Comparison of ENCODE assay signal across 19 cellular contexts in the genomic region with DNA sequence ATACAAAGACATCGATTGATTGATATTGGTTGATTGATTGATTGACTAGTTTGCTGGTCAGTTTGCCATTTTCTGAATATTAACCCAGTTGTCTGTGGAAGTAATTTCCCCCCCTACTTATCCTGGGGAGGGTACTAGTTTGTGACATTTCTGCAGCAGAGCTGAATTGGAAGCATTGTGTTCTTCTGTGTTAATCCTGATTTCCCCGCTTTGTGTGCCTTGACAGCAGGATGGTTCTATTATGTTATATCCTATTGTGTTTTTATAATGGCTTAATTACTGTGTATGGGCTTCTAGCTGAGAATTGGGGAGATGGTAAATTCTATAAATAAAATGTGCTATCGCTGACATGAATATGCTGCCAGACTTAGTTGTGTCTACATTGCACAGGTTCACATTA.
DNase-seq lines count a peak whose midpoint lies in the region.
"Had no signal": no experiment of that assay in that cellular context is flagged by ENCODE, and none has a peak within 500 bp of the region (broad histone marks: within the 10 kb centered on the region; RNA-seq: fewer than 3 reads in every experiment).

No MANE protein-coding gene starts in this region.

- no peak overlapping the region for H3K4ac ChIP-seq in neuronal stem cell (ENCODE audit: low read length)

- H3K4me1 ChIP-seq in neuronal stem cell (ENCODE audit: control insufficient read depth in 2 of 2, insufficient read depth in 1 of 2, low read depth in 1 of 2, low read length in 2 of 2): peaks cover 0 to 9% of the 10 kb centered on the region in 2 donors
- H3K4me1 ChIP-seq: BE2C had no signal

- no peaks in the 10 kb centered on the region for H3K36me3 ChIP-seq in neuronal stem cell (replicated peaks in 1 of 2; ENCODE audit: control insufficient read depth in 2 of 2, insufficient read depth in 2 of 2, low read length in 2 of 2)
- H3K36me3 ChIP-seq: BE2C; BLaER1 treated with 17β-estradiol and CSF1 and Interleukin-3, amounts not matched to agents 10 nM and 100 nM had no signal

- no peaks in the 10 kb centered on the region for H3K9me3 ChIP-seq in neuronal stem cell (replicated peaks in 1 of 2; ENCODE audit: control insufficient read depth in 2 of 2, insufficient read depth in 1 of 2, low read depth in 1 of 2, low read length in 2 of 2)
- H3K9me3 ChIP-seq: A549; BE2C; BLaER1 treated with 17β-estradiol and CSF1 and Interleukin-3, amounts not matched to agents 10 nM and 100 nM had no signal

- no peak overlapping the region for H3K18ac ChIP-seq in neuronal stem cell (ENCODE audit: low read length)

- H3K4me2 ChIP-seq in neuronal stem cell (ENCODE audit: insufficient read depth, low read length, poor library complexity, severe bottlenecking): no peak overlapping the region
- H3K4me2 ChIP-seq: A549; BLaER1 treated with 17β-estradiol and CSF1 and Interleukin-3, amounts not matched to agents 10 nM and 100 nM had no signal

- H3K23ac ChIP-seq in neuronal stem cell (ENCODE audit: low read depth, low read length, poor library complexity): no peak overlapping the region

- H3K27ac ChIP-seq in neuronal stem cell (replicated peaks; ENCODE audit: low read length): no peak overlapping the region
- H3K27ac ChIP-seq: A549; BLaER1 treated with 17β-estradiol and CSF1 and Interleukin-3, amounts not matched to agents 10 nM and 100 nM; GM23248 had no signal

- no peak overlapping the region for H2BK15ac ChIP-seq in neuronal stem cell (ENCODE audit: low read length)

- no peak overlapping the region for H2AFZ ChIP-seq in neuronal stem cell (ENCODE audit: low read length)
- H2AFZ ChIP-seq: GM23248 had no signal

- peak; percentile 20 for DNase-seq in COR-L47 (lab: John Stamatoyannopoulos, UW)
- peak; percentile 35 for DNase-seq in NCI-H146 (lab: John Stamatoyannopoulos, UW)
- DNase-seq in neuronal stem cell (ENCODE audit: low spot score): peak; percentile 11
- no peak for DNase-seq in GF-D8 (lab: John Stamatoyannopoulos, UW)
- DNase-seq in islet precursor cell: no peak
- DNase-seq in GM19240 (ENCODE audit: insufficient read length, low spot score): no peak
- DNase-seq: 8988T; ACHN; AML-193; BE2C; Calu3; CD4-positive, alpha-beta T cell; CD8-positive, alpha-beta memory T cell; DMS53; DMS79 treated with DMSO at 0.1 percent for 48 hours; GM23248; H7 had no signal

- no peak overlapping the region for H2BK5ac ChIP-seq in neuronal stem cell (ENCODE audit: low read length)

- no peaks in the 10 kb centered on the region for H3K27me3 ChIP-seq in neuronal stem cell (ENCODE audit: control insufficient read depth in 3 of 3, insufficient read depth in 3 of 3, low read depth in 1 of 3, low read length in 3 of 3)
- H3K27me3 ChIP-seq: BE2C; BLaER1 treated with 17β-estradiol and CSF1 and Interleukin-3, amounts not matched to agents 10 nM and 100 nM had no signal

- no CpG with 5 or more reads among the region's 3 CpGs for WGBS in neuronal stem cell (ENCODE audit: extremely low coverage in 2 of 2, insufficient read length in 2 of 2, insufficient replicate concordance in 1 of 2), 2 donors

- no peak overlapping the region for H2BK12ac ChIP-seq in neuronal stem cell (ENCODE audit: low read length)

- H3K4me3 ChIP-seq in neuronal stem cell (ENCODE audit: low read length in 2 of 2): no peak overlapping the region
- H3K4me3 ChIP-seq: A549; BLaER1 treated with 17β-estradiol and CSF1 and Interleukin-3, amounts not matched to agents 10 nM and 100 nM; GM23248 had no signal

- H3K79me1 ChIP-seq in neuronal stem cell (ENCODE audit: low read depth, low read length): no peaks in the 10 kb centered on the region

- no peak overlapping the region for H4K91ac ChIP-seq in neuronal stem cell (ENCODE audit: low read depth, low read length, poor library complexity)

- no peak overlapping the region for H3K14ac ChIP-seq in neuronal stem cell (ENCODE audit: low read length)

- H2BK120ac ChIP-seq in neuronal stem cell (ENCODE audit: low read depth, low read length): no peak overlapping the region

- H4K8ac ChIP-seq in neuronal stem cell (ENCODE audit: low read depth, low read length): no peak overlapping the region

- no peak overlapping the region for H2AK5ac ChIP-seq in neuronal stem cell (ENCODE audit: low read depth, low read length)

- H3K9ac ChIP-seq in neuronal stem cell (ENCODE audit: low read depth, low read length, poor library complexity): no peak overlapping the region
- H3K9ac ChIP-seq: BLaER1 treated with 17β-estradiol and CSF1 and Interleukin-3, amounts not matched to agents 10 nM and 100 nM; GM23248 had no signal

Comparison
In these comparisons a context has a peak if more than half of its experiments do, and no peak if none do; other contexts are left out.
1. DNase-seq: peak in COR-L47 (single experiment), NCI-H146 (single experiment) and neuronal stem cell (single experiment); none in GF-D8 (single experiment), islet precursor cell (single experiment) and GM19240 (single experiment).